Comparison of ENCODE assay signal across 19 cellular contexts in the genomic region with DNA sequence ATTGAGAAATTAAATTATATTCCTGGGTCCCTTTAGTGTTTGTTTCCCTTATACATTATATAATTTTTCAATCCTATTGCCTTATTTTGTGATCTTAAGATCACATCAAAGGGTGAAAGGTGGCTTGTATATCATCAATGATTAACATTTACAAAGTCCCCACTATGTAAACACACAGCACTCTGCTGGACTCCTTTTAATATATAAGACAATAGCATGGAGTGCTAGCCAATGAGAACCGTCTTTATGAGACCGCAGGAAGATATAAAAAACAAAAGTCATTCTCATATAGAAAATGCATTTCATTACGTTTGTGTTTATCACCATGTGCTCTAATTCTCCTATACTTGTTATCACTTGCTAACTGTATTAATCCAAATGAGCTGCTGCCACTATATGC.
DNase-seq lines count a peak whose midpoint lies in the region; ATAC-seq, FAIRE-seq and TF ChIP-seq lines count a peak whose summit lies in the region.
"Had no signal": no experiment of that assay in that cellular context is flagged by ENCODE, and none has a peak within 500 bp of the region (broad histone marks: within the 10 kb centered on the region; RNA-seq: fewer than 3 reads in every experiment).

No MANE protein-coding gene starts in this region.

- DNase-seq in DMS53 (lab: John Stamatoyannopoulos, UW), result peak; percentile 66
- DNase-seq in HT-29 (ENCODE audit: low spot score), result peak; percentile 52
- DNase-seq in PC-3, result no peak
- no peak for DNase-seq in mucosa of descending colon
- no peak for DNase-seq in CD8-positive, alpha-beta T cell
- no peak for DNase-seq in iPS-NIHi7 (ENCODE audit: extremely low spot score)
- DNase-seq in RCC 7860 (ENCODE audit: low spot score), result no peak
- DNase-seq: 8988T; CD8-positive, alpha-beta memory T cell; COR-L47; DMS 273 treated with DMSO at 0.1 percent for 48 hours; DMS79; GDM1; H9; KG1 had no signal

- no peak overlapping the region for H3K9ac ChIP-seq in PC-3 (ENCODE audit: low read length)
- H3K9ac ChIP-seq: BLaER1 treated with 17β-estradiol and CSF1 and Interleukin-3, amounts not matched to agents 10 nM and 100 nM had no signal

- H4K20me1 ChIP-seq in PC-3 (ENCODE audit: low read length), result no peaks in the 10 kb centered on the region
- H4K20me1 ChIP-seq: BLaER1 treated with 17β-estradiol and CSF1 and Interleukin-3, amounts not matched to agents 10 nM and 100 nM had no signal

- H3K9me2 ChIP-seq in PC-3 (replicated peaks; ENCODE audit: low read length), result no peaks in the 10 kb centered on the region

- H3K27ac ChIP-seq in PC-3 (ENCODE audit: low read length), result no peak overlapping the region
- H3K27ac ChIP-seq in CD8-positive, alpha-beta T cell (ENCODE audit: low read depth, low read length), result no peak overlapping the region
- H3K27ac ChIP-seq: BLaER1 treated with 17β-estradiol and CSF1 and Interleukin-3, amounts not matched to agents 10 nM and 100 nM had no signal

- peaks cover 17% of the 10 kb centered on the region for H3K27me3 Mint-ChIP-seq in CD8-positive, alpha-beta T cell (ENCODE audit: low read depth)

- CTCF ChIA-PET in PC-3 (lab: Charles Lee), result no interaction called here
- CTCF ChIA-PET in CD8-positive, alpha-beta T cell (lab: Charles Lee), result no interaction called here

- BruUV-seq in PC-3 (replicated peaks; lab: Mats Ljungman, UMichigan), result no TSS peak

- H3K4me1 Mint-ChIP-seq in CD8-positive, alpha-beta T cell (ENCODE audit: low read depth), result no peaks in the 10 kb centered on the region
- H3K4me1 Mint-ChIP-seq: B cell; CD8-positive, alpha-beta memory T cell; H9 had no signal

- H3K36me3 ChIP-seq in PC-3 (ENCODE audit: low read depth, low read length) (no peaks in the 10 kb centered on the region), mucosa of descending colon (ENCODE audit: low read depth) (no peaks in the 10 kb centered on the region)
- H3K36me3 ChIP-seq in CD8-positive, alpha-beta T cell (ENCODE audit: insufficient read depth, low read length), result no peaks in the 10 kb centered on the region
- H3K36me3 ChIP-seq: BLaER1 treated with 17β-estradiol and CSF1 and Interleukin-3, amounts not matched to agents 10 nM and 100 nM had no signal

- H3K4me3 ChIP-seq in PC-3 (ENCODE audit: low read length) (no peak overlapping the region), mucosa of descending colon (no peak overlapping the region)
- no peak overlapping the region for H3K4me3 ChIP-seq in CD8-positive, alpha-beta T cell (ENCODE audit: low read depth, low read length)
- H3K4me3 ChIP-seq: BLaER1 treated with 17β-estradiol and CSF1 and Interleukin-3, amounts not matched to agents 10 nM and 100 nM had no signal

- intact Hi-C loops in PC-3 (cut with micrococcal nuclease), result no loop called here
- intact Hi-C loops in mucosa of descending colon (cut with DNase I, micrococcal nuclease), result no loop called here
- intact Hi-C loops in CD8-positive, alpha-beta T cell (cut with DNase I, micrococcal nuclease), result no loop called here

- TF ChIP-seq CTCF in PC-3 (conservative IDR thresholded peaks at IDR 0.05; ENCODE audit: low read depth, low read length) (no peak), mucosa of descending colon (IDR thresholded peaks at IDR 0.05) (no peak)
- no peak for TF ChIP-seq CTCF in CD8-positive, alpha-beta T cell (IDR thresholded peaks at IDR 0.05)

- no peaks in the 10 kb centered on the region for H3K36me3 Mint-ChIP-seq in CD8-positive, alpha-beta T cell
- H3K36me3 Mint-ChIP-seq: CD8-positive, alpha-beta memory T cell had no signal

- H3F3A ChIP-seq in PC-3 (ENCODE audit: low read length, unreplicated experiment), result no peaks in the 10 kb centered on the region

- no peak for FAIRE-seq in RCC 7860 (lab: Jason Lieb, UNC)
- FAIRE-seq: H1, HepG2 had no signal

- no peaks in the 10 kb centered on the region for H3K4me1 ChIP-seq in PC-3 (ENCODE audit: insufficient read depth, low read length)
- no peaks in the 10 kb centered on the region for H3K4me1 ChIP-seq in mucosa of descending colon (ENCODE audit: low read depth)
- H3K4me1 ChIP-seq in CD8-positive, alpha-beta T cell (ENCODE audit: insufficient read depth, low read length), result no peaks in the 10 kb centered on the region
- H3K4me1 ChIP-seq: BLaER1 treated with 17β-estradiol and CSF1 and Interleukin-3, amounts not matched to agents 10 nM and 100 nM had no signal

- H3K79me2 ChIP-seq in PC-3 (ENCODE audit: low read length), result no peaks in the 10 kb centered on the region

- no peaks in the 10 kb centered on the region for H3K27me3 ChIP-seq in PC-3 (ENCODE audit: low read length)
- no peaks in the 10 kb centered on the region for H3K27me3 ChIP-seq in CD8-positive, alpha-beta T cell (ENCODE audit: insufficient read depth, low read length)
- H3K27me3 ChIP-seq: BLaER1 treated with 17β-estradiol and CSF1 and Interleukin-3, amounts not matched to agents 10 nM and 100 nM had no signal

- H3K4me2 ChIP-seq in PC-3 (ENCODE audit: low read length), result no peak overlapping the region
- H3K4me2 ChIP-seq: BLaER1 treated with 17β-estradiol and CSF1 and Interleukin-3, amounts not matched to agents 10 nM and 100 nM had no signal

- ATAC-seq in PC-3 (peak; percentile 24; the same call in 1 of the 2 replicates), mucosa of descending colon (peak; percentile 42)
- ATAC-seq in CD8-positive, alpha-beta T cell, result no peak
- ATAC-seq: HepG2 had no signal

- no peak overlapping the region for H3K27ac Mint-ChIP-seq in CD8-positive, alpha-beta T cell
- H3K27ac Mint-ChIP-seq: B cell; CD8-positive, alpha-beta memory T cell; H9 had no signal

- POLR2A ChIA-PET in PC-3 (lab: Charles Lee; ENCODE audit: unreplicated experiment), result interaction anchor here (0.7 kb wide), 1 partner anchor 369 kb away, joined by 3 read pairs; no protein-coding TSS in a partner anchor
- POLR2A ChIA-PET in CD8-positive, alpha-beta T cell (lab: Charles Lee), result interaction anchor here (1.2 kb wide), 1 partner anchor 23 kb away, joined by 3 read pairs; no protein-coding TSS in a partner anchor

- H3K4me3 Mint-ChIP-seq in CD8-positive, alpha-beta T cell, result no peak overlapping the region
- H3K4me3 Mint-ChIP-seq: B cell; CD8-positive, alpha-beta memory T cell; H9 had no signal

- H3K9me3 ChIP-seq in PC-3 (ENCODE audit: low read length) (no peaks in the 10 kb centered on the region), mucosa of descending colon (no peaks in the 10 kb centered on the region)
- H3K9me3 ChIP-seq in CD8-positive, alpha-beta T cell (ENCODE audit: low read length), result no peaks in the 10 kb centered on the region

- H2AFZ ChIP-seq in PC-3 (ENCODE audit: low read length), result no peak overlapping the region

- H3K9me3 Mint-ChIP-seq in CD8-positive, alpha-beta T cell, result no peaks in the 10 kb centered on the region
- H3K9me3 Mint-ChIP-seq: CD8-positive, alpha-beta memory T cell; H9 had no signal

Comparison
In these comparisons a context has a peak if more than half of its experiments do, and no peak if none do; other contexts are left out.
1. DNase-seq: peak in DMS53 (single experiment) and HT-29 (single experiment); none in PC-3 (single experiment), mucosa of descending colon (0 of 3), CD8-positive, alpha-beta T cell (0 of 7), iPS-NIHi7 (single experiment) and RCC 7860 (single experiment).